Comparison of ENCODE assay signal across 8 cellular contexts in genomic region chr20:25389381-25389857, GRCh38. TPM values are rescaled to one million over a fixed set of nuclear protein-coding genes. Genes with fewer than 3 reads are reported as not detected.
DNase-seq lines count a peak whose midpoint lies in the region; ATAC-seq, FAIRE-seq and TF ChIP-seq lines count a peak whose summit lies in the region.

No MANE protein-coding gene starts in this region.

- no peak for FAIRE-seq in H1 (lab: Jason Lieb, UNC)

- H3K9ac ChIP-seq in H1 (replicated peaks in 1 of 4; ENCODE audit: extremely low read depth in 1 of 4, low read depth in 3 of 4, low read length in 3 of 4) = peak overlapping the region in 3 of 4 experiments; percentile 76 to 86 (median 82); a peak in 5 of 7 replicates

- intact Hi-C loops in Panc1 (cut with micrococcal nuclease; ENCODE audit: unreplicated experiment) = loop anchor here (5.0 to 10.0 kb wide), 2 partner anchors 37 to 75 kb away; no protein-coding TSS in a partner anchor

- no peak overlapping the region for H3K4ac ChIP-seq in H1 (replicated peaks; ENCODE audit: insufficient read length, low read depth, low read length)

- peaks cover 6 to 21% (median 14%) of the 10 kb centered on the region in 4 donors for H3K4me1 Mint-ChIP-seq in naive thymus-derived CD8-positive, alpha-beta T cell

- POLR2A ChIA-PET in Panc1 (lab: Charles Lee) = no interaction called here
- POLR2A ChIA-PET in H1 (lab: Charles Lee; ENCODE audit: partially characterized antibody) = interaction anchor here (0.6 kb wide), 1 partner anchor 230 kb away, joined by 3 read pairs; no protein-coding TSS in a partner anchor
- POLR2A ChIA-PET in naive thymus-derived CD8-positive, alpha-beta T cell (lab: Charles Lee) = no interaction called here

- in situ Hi-C loops in Panc1 (cut with HindIII; ENCODE audit: low pct_unique_long_range_greater_than_20kb, low sequenced_read_pairs) = no loop called here

- no peak overlapping the region for H2BK15ac ChIP-seq in H1 (ENCODE audit: low read length)

- H2BK5ac ChIP-seq in H1 (ENCODE audit: low read depth, low read length) = no peak overlapping the region

- H4K8ac ChIP-seq in H1 (ENCODE audit: extremely low read depth, insufficient read depth, low read length) = no peak overlapping the region; the same call in 1 of the 2 replicates

- TF ChIP-seq EP300 in H1 (IDR thresholded peaks at IDR 0.05; ENCODE audit: borderline replicate concordance in 1 of 2, low read depth in 2 of 2, low read length in 2 of 2) = no peak

- no TSS peak for BruUV-seq in Panc1 (replicated peaks; lab: Mats Ljungman, UMichigan)

- H2AFZ ChIP-seq in H1 (ENCODE audit: low read length) = no peak overlapping the region

- 12% methylated on average over 17 of the region's 19 CpGs; no CpG with 5 or more reads in 1 of the 2 experiments for WGBS in H1 (ENCODE audit: extremely low coverage in 1 of 2, insufficient coverage in 1 of 2, insufficient read length in 1 of 2, insufficient replicate concordance in 2 of 2, low coverage in 1 of 2, low lambda C conversion rate in 2 of 2, missing lambda C conversion rate in 1 of 2), 2 experiments

- no peak overlapping the region for H3K14ac ChIP-seq in H1 (ENCODE audit: insufficient read length)

- TF ChIP-seq RAD21 in H1 (IDR thresholded peaks at IDR 0.05 in 1 of 2, conservative IDR thresholded peaks at IDR 0.05 in 1 of 2; ENCODE audit: low read depth in 2 of 2, low read length in 2 of 2) = no peak

- H3K79me1 ChIP-seq in H1 (ENCODE audit: low read depth, low read length) = peaks cover 6% of the 10 kb centered on the region; the same call in 1 of the 2 replicates

- CTCF ChIA-PET in Panc1 (lab: Charles Lee) (no interaction called here), H1 (lab: Charles Lee; ENCODE audit: partially characterized antibody) (no interaction called here)

- H2BK12ac ChIP-seq in H1 (ENCODE audit: low read depth, low read length) = no peak overlapping the region

- H3K23me2 ChIP-seq in H1 (ENCODE audit: low read depth, low read length) = peaks cover 8% of the 10 kb centered on the region

- ATAC-seq in Panc1 (peak; percentile 6), GM21447 (IDR thresholded peaks at IDR 0.05; ENCODE audit: unreplicated experiment) (no peak), GM21423 (IDR thresholded peaks at IDR 0.05; ENCODE audit: unreplicated experiment) (no peak)
- ATAC-seq in naive thymus-derived CD8-positive, alpha-beta T cell = no peak

- H4K5ac ChIP-seq in H1 (ENCODE audit: insufficient read length, low read depth, low read length) = no peak overlapping the region

- H2BK120ac ChIP-seq in H1 (replicated peaks; ENCODE audit: low read depth, low read length) = no peak overlapping the region

- no peak for TF ChIP-seq POLR2A in H1 (IDR thresholded peaks at IDR 0.05; ENCODE audit: control extremely low read depth in 1 of 2, low read depth in 2 of 2, low read length in 2 of 2)

- H3K79me2 ChIP-seq in H1 (ENCODE audit: control insufficient read depth in 1 of 2, insufficient read depth in 2 of 2, low read length in 2 of 2) = peaks cover 0 to 53% of the 10 kb centered on the region in 2 experiments; a peak in 2 of 4 replicates

- H3K36me3 ChIP-seq in Panc1 (ENCODE audit: control insufficient read depth, insufficient read depth, low read length) (peaks cover 2% of the 10 kb centered on the region; the same call in 1 of the 2 replicates), H1 (ENCODE audit: control insufficient read depth in 2 of 4, insufficient read depth in 4 of 4, low read length in 3 of 4) (peaks cover 0 to 4% (median 0%) of the 10 kb centered on the region in 4 experiments; a peak in 1 of 8 replicates)

- peaks cover 4 to 6% of the 10 kb centered on the region in 2 experiments for H4K20me1 ChIP-seq in H1 (replicated peaks in 1 of 2; ENCODE audit: control insufficient read depth in 1 of 2, insufficient read depth in 2 of 2, low read length in 2 of 2)

- H3K18ac ChIP-seq in H1 (ENCODE audit: extremely low read depth, low read length) = no peak overlapping the region

- no peak overlapping the region for H3K56ac ChIP-seq in H1 (replicated peaks; ENCODE audit: insufficient read length, low read depth, low read length)

- H3K27me3 Mint-ChIP-seq in naive thymus-derived CD8-positive, alpha-beta T cell = no peaks in the 10 kb centered on the region

- H4K91ac ChIP-seq in H1 (replicated peaks; ENCODE audit: insufficient read length, low read length) = no peak overlapping the region

- H3K4me3 Mint-ChIP-seq in naive thymus-derived CD8-positive, alpha-beta T cell = peak overlapping the region; percentile 79 to 92 (median 87)

- H2AK5ac ChIP-seq in H1 (ENCODE audit: low read depth, low read length) = no peak overlapping the region

- H3K27me3 ChIP-seq in Panc1 (ENCODE audit: control insufficient read depth, insufficient read depth, low read length) = no peaks in the 10 kb centered on the region
- H3K27me3 ChIP-seq in H1 (replicated peaks in 1 of 4; ENCODE audit: control insufficient read depth in 3 of 4, extremely low read depth in 1 of 4, insufficient read depth in 3 of 4, low read length in 3 of 4) = no peaks in the 10 kb centered on the region

- peak overlapping the region; percentile 86 for H3K27ac ChIP-seq in Panc1 (ENCODE audit: low read length)
- no peak overlapping the region for H3K27ac ChIP-seq in H1 (ENCODE audit: low read depth, low read length)

- peak overlapping the region; percentile 1 for H3K23ac ChIP-seq in H1 (ENCODE audit: insufficient read length)

- H3K4me1 ChIP-seq in Panc1 (ENCODE audit: control insufficient read depth, insufficient read depth, low read length) (peaks cover 19% of the 10 kb centered on the region), H1 (replicated peaks in 1 of 4; ENCODE audit: control insufficient read depth in 3 of 4, insufficient read depth in 4 of 4, low read length in 3 of 4) (peaks cover 0 to 3% (median 0%) of the 10 kb centered on the region in 4 experiments; a peak in 2 of 7 replicates)

- TF ChIP-seq CTCF in AG09309 (IDR thresholded peaks at IDR 0.05; ENCODE audit: control insufficient read depth, insufficient read depth, low read depth, low read length, missing control alignments) = no peak
- no peak for TF ChIP-seq CTCF in GM12875 (IDR thresholded peaks at IDR 0.05; ENCODE audit: borderline replicate concordance, insufficient read depth, low read depth, low read length)
- no peak for TF ChIP-seq CTCF in Panc1 (IDR thresholded peaks at IDR 0.05)
- no peak for TF ChIP-seq CTCF in H1 (IDR thresholded peaks at IDR 0.05; ENCODE audit: control extremely low read depth in 1 of 3, insufficient read depth in 1 of 3, low read depth in 1 of 3, low read length in 3 of 3)

- H3K4me2 ChIP-seq in H1 (ENCODE audit: insufficient read depth in 1 of 2, low read depth in 2 of 2, low read length in 2 of 2) = peak overlapping the region; percentile 82 to 94

- H3K4me3 ChIP-seq in AG09309 (ENCODE audit: control insufficient read depth, low read depth, low read length) (peak overlapping the region; percentile 88), GM12875 (ENCODE audit: low read depth, low read length) (peak overlapping the region; percentile 93), Panc1 (ENCODE audit: low read depth in 2 of 2, low read length in 2 of 2) (peak overlapping the region; percentile 88 to 89), H1 (ENCODE audit: extremely low read depth in 1 of 4, insufficient read depth in 2 of 4, low read depth in 3 of 4, low read length in 4 of 4) (peak overlapping the region; percentile 54 to 95 (median 58))

- no peak overlapping the region for H2BK20ac ChIP-seq in H1 (ENCODE audit: low read length)

- no peak for DNase-seq in AG09309 (ENCODE audit: low read depth)
- DNase-seq in Panc1 (ENCODE audit: low read depth, low spot score) = no peak
- no peak for DNase-seq in H1 (ENCODE audit: low read depth in 1 of 2, low spot score in 2 of 2)
- peak in 1 of 10 donors; percentile 21 for DNase-seq in naive thymus-derived CD8-positive, alpha-beta T cell
- DNase-seq in cerebellar nuclear complex (lab: John Stamatoyannopoulos, UW) = no peak

- H3K9me3 ChIP-seq in Panc1 (ENCODE audit: control insufficient read depth, insufficient read depth, low read depth, low read length) (no peaks in the 10 kb centered on the region), H1 (ENCODE audit: insufficient read depth in 2 of 2, low read depth in 1 of 2, low read length in 1 of 2) (no peaks in the 10 kb centered on the region)

- H3K36me3 Mint-ChIP-seq in naive thymus-derived CD8-positive, alpha-beta T cell = no peaks in the 10 kb centered on the region

- H3K27ac Mint-ChIP-seq in naive thymus-derived CD8-positive, alpha-beta T cell = peak overlapping the region; percentile 40 to 88 (median 78)

- no peaks in the 10 kb centered on the region for H3K9me3 Mint-ChIP-seq in naive thymus-derived CD8-positive, alpha-beta T cell

TF ChIP-seq in H1, 55 proteins besides CTCF, POLR2A, EP300 and RAD21 (continues in another document):
- no peak for TF ChIP-seq NRF1 (IDR thresholded peaks at IDR 0.05; ENCODE audit: low read depth, low read length)

RNA-seq across cellular contexts. Expression of gene ABHD12, which starts 1.2 kb away (rescaled TPM):
- total RNA-seq in Panc1 (2021; ENCODE audit: unreplicated experiment) = 90.9 TPM
- 116 TPM for polyA plus RNA-seq in Panc1 (2012; ENCODE audit: insufficient read length)
- 59.5 and 60.5 TPM in 2 replicates for total RNA-seq in H1 (2021; fragmentation: NEBNext Ultra II Directional; extraction: Animal tissue kit (Norgen Biotek cat#: 25700))
- polyA plus RNA-seq in H1 (2011; rRNA removed) = 31.3 and 42.8 TPM in 2 replicates
- polyA plus RNA-seq in H1 (2011; cell fraction: cytosol; rRNA removed) = 32.7 TPM
- 39.7 TPM for polyA plus RNA-seq in H1 (2011; cell fraction: nucleus; rRNA removed)
- 58.9 to 66.6 TPM (median 61.5 TPM) in 4 replicates for polyA plus RNA-seq in H1 (2012, experiment 1 of 2)
- polyA plus RNA-seq in H1 (2012, experiment 2 of 2) = 80.5 TPM
- 60.2 TPM for polyA plus RNA-seq in H1 (2013, experiment 1 of 2)
- 64.8 TPM for polyA plus RNA-seq in H1 (2013, experiment 2 of 2)
- 43.4 and 45.2 TPM in 2 replicates for polyA minus RNA-seq in H1 (2011; rRNA and poly(A)+ RNA removed)
- polyA minus RNA-seq in H1 (2011; cell fraction: cytosol; rRNA and poly(A)+ RNA removed) = 26.4 TPM
- polyA minus RNA-seq in H1 (2011; cell fraction: nucleus; rRNA and poly(A)+ RNA removed) = 39.0 TPM
- total RNA-seq in naive thymus-derived CD8-positive, alpha-beta T cell = 10 to 100 TPM; 27.4 to 28.9 TPM
- polyA plus RNA-seq in naive thymus-derived CD8-positive, alpha-beta T cell = 10 to 100 TPM; 20.8 to 24.6 (median 22.5) TPM

RNA-seq across cellular contexts. Expression of gene GINS1, which starts 18.1 kb away (rescaled TPM):
- total RNA-seq in Panc1 (2021; ENCODE audit: unreplicated experiment) = 36.0 TPM
- polyA plus RNA-seq in Panc1 (2012; ENCODE audit: insufficient read length) = 10.0 TPM
- 68.4 and 69.9 TPM in 2 replicates for total RNA-seq in H1 (2021; fragmentation: NEBNext Ultra II Directional; extraction: Animal tissue kit (Norgen Biotek cat#: 25700))
- polyA plus RNA-seq in H1 (2011; rRNA removed) = 26.3 and 44.7 TPM in 2 replicates
- 39.1 TPM for polyA plus RNA-seq in H1 (2011; cell fraction: cytosol; rRNA removed)
- 10.5 TPM for polyA plus RNA-seq in H1 (2011; cell fraction: nucleus; rRNA removed)
- polyA plus RNA-seq in H1 (2012, experiment 1 of 2) = 38.1 to 55.0 TPM (median 39.3 TPM) in 4 replicates
- polyA plus RNA-seq in H1 (2012, experiment 2 of 2) = 34.7 TPM
- polyA plus RNA-seq in H1 (2013, experiment 1 of 2) = 33.4 TPM
- 32.3 TPM for polyA plus RNA-seq in H1 (2013, experiment 2 of 2)
- 26.4 and 33.0 TPM in 2 replicates for polyA minus RNA-seq in H1 (2011; rRNA and poly(A)+ RNA removed)
- polyA minus RNA-seq in H1 (2011; cell fraction: cytosol; rRNA and poly(A)+ RNA removed) = 22.8 TPM
- 16.2 TPM for polyA minus RNA-seq in H1 (2011; cell fraction: nucleus; rRNA and poly(A)+ RNA removed)
- total RNA-seq in naive thymus-derived CD8-positive, alpha-beta T cell = 1 to 10 TPM in 1 of 2 experiments, under 1 TPM in 1; 0.41 to 1.4 TPM
- under 1 TPM; 0.25 to 0.89 (median 0.30) TPM for polyA plus RNA-seq in naive thymus-derived CD8-positive, alpha-beta T cell

Comparison
In these comparisons a context has a peak if more than half of its experiments do, and no peak if none do; other contexts are left out.
1. RNA of gene GINS1, which starts 18.1 kb away (total RNA-seq): 68.4 to 69.9 TPM in H1 and 36.0 TPM in Panc1 (single experiment); 0.41 to 1.4 TPM in naive thymus-derived CD8-positive, alpha-beta T cell; every median in the first group is over 10 times any median in the second.
2. Peak in every context shown above with its lines, with median percentiles within 50 percentile points of each other: H3K4me3 ChIP-seq.